In genomic region chr4:153218961-153219360, GRCh38 we compare ENCODE assay signal across 12 cellular contexts.
"Had no signal": no experiment of that assay in that cellular context is flagged by ENCODE, and none has a peak within 500 bp of the region (broad histone marks: within the 10 kb centered on the region; RNA-seq: fewer than 3 reads in every experiment).

No MANE protein-coding gene starts in this region.

- H3K27ac Mint-ChIP-seq: dendritic cell treated with granulocyte-macrophage colony-stimulating factor and Interleukin-4, amounts not matched to agents 40 ng/mL and 50 ng/mL, for 4 days had no signal

- H3K4me3 Mint-ChIP-seq: central memory CD8-positive, alpha-beta T cell; dendritic cell treated with granulocyte-macrophage colony-stimulating factor and Interleukin-4, amounts not matched to agents 40 ng/mL and 50 ng/mL, for 4 days had no signal

- H3K9me3 Mint-ChIP-seq: central memory CD8-positive, alpha-beta T cell had no signal

- DNase-seq: activated CD4-positive, CD25-positive, alpha-beta regulatory T cell; activated naive CD4-positive, alpha-beta T cell treated with anti-CD3 and anti-CD28 coated beads, Interleukin-2, amount 50 U/mL, for 16 hours; adrenal gland; hippocampal formation; stimulated activated CD4-positive, alpha-beta T cell treated with anti-CD3 and anti-CD28 coated beads, Interleukin-4, amount 100 ng/mL, for 1 hour; stimulated activated CD8-positive, alpha-beta memory T cell treated with anti-CD3 and anti-CD28 coated beads, Interleukin-4, amount 100 ng/mL, for 48 hours; stimulated activated naive CD8-positive, alpha-beta T cell treated with anti-CD3 and anti-CD28 coated beads, Interleukin-15, Interleukin-2, amounts not matched to agents 100 U/mL and 50 U/mL, for 24 hours; T-helper 2 cell had no signal

- FAIRE-seq: TTC549 had no signal

- H3K4me3 ChIP-seq: adrenal gland, lung had no signal

- ATAC-seq: stimulated activated naive CD8-positive, alpha-beta T cell treated with anti-CD3 and anti-CD28 coated beads, Interleukin-15, Interleukin-2, amounts not matched to agents 100 U/mL and 50 U/mL, for 24 hours had no signal

- H3K27me3 ChIP-seq: adrenal gland had no signal

- H3K9me3 ChIP-seq: adrenal gland had no signal

- H3K27ac ChIP-seq: adrenal gland had no signal

- H3K36me3 ChIP-seq: adrenal gland had no signal
